Comparison of ENCODE assay signal across 1 cellular context in genomic region chr6:42781546-42781810, GRCh38.
TF ChIP-seq lines count a peak whose summit lies in the region.

No MANE protein-coding gene starts in this region.

TF ChIP-seq in WTC11, 78 proteins besides CTCF, POLR2A, EP300 and RAD21 (continued from another document):
- no peak for TF ChIP-seq ARID4B (CRISPR knock-in tag; IDR thresholded peaks at IDR 0.05; ENCODE audit: borderline replicate concordance)
- no peak for TF ChIP-seq ESRRA (CRISPR knock-in tag; IDR thresholded peaks at IDR 0.05; ENCODE audit: borderline replicate concordance)
- TF ChIP-seq EMX1 (CRISPR knock-in tag; IDR thresholded peaks at IDR 0.05) = no peak
- no peak for TF ChIP-seq FOXK1 (CRISPR knock-in tag; IDR thresholded peaks at IDR 0.05)
- TF ChIP-seq ATF1 (CRISPR knock-in tag; IDR thresholded peaks at IDR 0.05) = no peak
- no peak for TF ChIP-seq NFE2L1 (CRISPR knock-in tag; IDR thresholded peaks at IDR 0.05)
- TF ChIP-seq ZNF121 (CRISPR knock-in tag; IDR thresholded peaks at IDR 0.05) = no peak
- TF ChIP-seq PRRX2 (CRISPR knock-in tag; IDR thresholded peaks at IDR 0.05) = no peak
- TF ChIP-seq CREB1 (CRISPR knock-in tag; IDR thresholded peaks at IDR 0.05) = no peak
- no peak for TF ChIP-seq ZMAT4 (CRISPR knock-in tag; IDR thresholded peaks at IDR 0.05)
